1 cellular context compared by ENCODE assay signal in the genomic region with DNA sequence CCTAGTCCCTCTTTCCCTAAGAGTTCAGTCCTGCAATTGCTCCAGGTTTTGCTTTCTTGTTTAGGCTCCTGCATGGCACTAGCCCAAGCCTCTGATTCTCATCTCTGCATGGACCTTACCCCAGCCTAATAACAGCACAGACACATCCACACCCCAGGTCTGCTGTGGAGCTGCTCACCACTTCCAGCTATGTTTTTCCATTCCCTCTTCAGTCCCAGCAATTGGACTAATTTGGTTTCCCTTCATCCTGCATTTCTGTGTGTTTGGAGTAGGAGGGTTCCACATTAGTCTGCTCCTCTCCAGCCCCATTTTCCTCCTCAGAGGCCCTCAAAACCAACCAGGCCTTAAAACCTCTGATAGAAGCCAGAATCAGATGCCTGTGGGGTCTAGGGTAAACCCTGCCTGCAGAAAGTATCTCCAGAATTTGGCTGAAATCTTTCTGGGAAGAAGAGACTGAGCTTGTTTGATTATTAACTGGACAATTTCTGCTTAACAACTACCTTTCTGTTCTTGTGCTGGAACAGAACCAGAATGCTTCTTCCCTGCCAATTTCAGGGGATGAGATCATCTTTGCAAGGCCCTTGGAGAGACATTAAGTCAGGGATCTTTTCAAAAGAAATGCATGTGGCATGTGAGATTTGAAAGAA.
TF ChIP-seq lines count a peak whose summit lies in the region.

No MANE protein-coding gene starts in this region.

TF ChIP-seq in HepG2, 621 proteins besides CTCF, POLR2A, EP300 and RAD21 (continued from another document):
- TF ChIP-seq, protein P1, sequence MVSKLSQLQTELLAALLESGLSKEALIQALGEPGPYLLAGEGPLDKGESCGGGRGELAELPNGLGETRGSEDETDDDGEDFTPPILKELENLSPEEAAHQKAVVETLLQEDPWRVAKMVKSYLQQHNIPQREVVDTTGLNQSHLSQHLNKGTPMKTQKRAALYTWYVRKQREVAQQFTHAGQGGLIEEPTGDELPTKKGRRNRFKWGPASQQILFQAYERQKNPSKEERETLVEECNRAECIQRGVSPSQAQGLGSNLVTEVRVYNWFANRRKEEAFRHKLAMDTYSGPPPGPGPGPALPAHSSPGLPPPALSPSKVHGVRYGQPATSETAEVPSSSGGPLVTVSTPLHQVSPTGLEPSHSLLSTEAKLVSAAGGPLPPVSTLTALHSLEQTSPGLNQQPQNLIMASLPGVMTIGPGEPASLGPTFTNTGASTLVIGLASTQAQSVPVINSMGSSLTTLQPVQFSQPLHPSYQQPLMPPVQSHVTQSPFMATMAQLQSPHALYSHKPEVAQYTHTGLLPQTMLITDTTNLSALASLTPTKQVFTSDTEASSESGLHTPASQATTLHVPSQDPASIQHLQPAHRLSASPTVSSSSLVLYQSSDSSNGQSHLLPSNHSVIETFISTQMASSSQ (IDR thresholded peaks at IDR 0.05; ENCODE audit: low read depth), result 0 out of 2 replicates have a peak, but pooled peaks have one; percentile 13
- TF ChIP-seq, protein P1 (CRISPR knock-in tag; IDR thresholded peaks at IDR 0.05; ENCODE audit: borderline replicate concordance), result peak; percentile 74
- TF ChIP-seq TEAD3 (CRISPR knock-in tag; optimal IDR thresholded peaks at IDR 0.05; ENCODE audit: borderline replicate concordance) (peak; percentile 25), ARNTL (CRISPR knock-in tag; IDR thresholded peaks at IDR 0.05) (0 out of 2 replicates have a peak, but pooled peaks have one; percentile 47), ZSCAN9 (CRISPR knock-in tag; IDR thresholded peaks at IDR 0.05; ENCODE audit: borderline replicate concordance) (0 out of 2 replicates have a peak, but pooled peaks have one; percentile 24), ZMYM3 (CRISPR knock-in tag; IDR thresholded peaks at IDR 0.05) (peak; percentile 37; the same call in 1 of the 2 replicates), ZBTB7B (CRISPR knock-in tag; IDR thresholded peaks at IDR 0.05) (0 out of 2 replicates have a peak, but pooled peaks have one; percentile 15), ZNF703 (CRISPR knock-in tag; IDR thresholded peaks at IDR 0.05; ENCODE audit: borderline replicate concordance) (no peak), FOSL1 (CRISPR knock-in tag; IDR thresholded peaks at IDR 0.05; ENCODE audit: borderline replicate concordance) (no peak), KLF13 (CRISPR knock-in tag; IDR thresholded peaks at IDR 0.05) (no peak), BHLHE40 (IDR thresholded peaks at IDR 0.05; ENCODE audit: low read length) (no peak), RFXAP (CRISPR knock-in tag; IDR thresholded peaks at IDR 0.05; ENCODE audit: borderline replicate concordance) (no peak), ZFX (CRISPR knock-in tag; IDR thresholded peaks at IDR 0.05; ENCODE audit: low read depth) (0 out of 2 replicates have a peak, but pooled peaks have one; percentile 45), HDAC2 (CRISPR knock-in tag; IDR thresholded peaks at IDR 0.05) (0 out of 2 replicates have a peak, but pooled peaks have one; percentile 14), NFIC (IDR thresholded peaks at IDR 0.05; ENCODE audit: low read length) (no peak), ZSCAN31 (CRISPR knock-in tag; IDR thresholded peaks at IDR 0.05; ENCODE audit: low read depth) (0 out of 2 replicates have a peak, but pooled peaks have one; percentile 29), ZNF331 (CRISPR knock-in tag; IDR thresholded peaks at IDR 0.05) (0 out of 2 replicates have a peak, but pooled peaks have one; percentile 7)
- TF ChIP-seq, protein P2, sequence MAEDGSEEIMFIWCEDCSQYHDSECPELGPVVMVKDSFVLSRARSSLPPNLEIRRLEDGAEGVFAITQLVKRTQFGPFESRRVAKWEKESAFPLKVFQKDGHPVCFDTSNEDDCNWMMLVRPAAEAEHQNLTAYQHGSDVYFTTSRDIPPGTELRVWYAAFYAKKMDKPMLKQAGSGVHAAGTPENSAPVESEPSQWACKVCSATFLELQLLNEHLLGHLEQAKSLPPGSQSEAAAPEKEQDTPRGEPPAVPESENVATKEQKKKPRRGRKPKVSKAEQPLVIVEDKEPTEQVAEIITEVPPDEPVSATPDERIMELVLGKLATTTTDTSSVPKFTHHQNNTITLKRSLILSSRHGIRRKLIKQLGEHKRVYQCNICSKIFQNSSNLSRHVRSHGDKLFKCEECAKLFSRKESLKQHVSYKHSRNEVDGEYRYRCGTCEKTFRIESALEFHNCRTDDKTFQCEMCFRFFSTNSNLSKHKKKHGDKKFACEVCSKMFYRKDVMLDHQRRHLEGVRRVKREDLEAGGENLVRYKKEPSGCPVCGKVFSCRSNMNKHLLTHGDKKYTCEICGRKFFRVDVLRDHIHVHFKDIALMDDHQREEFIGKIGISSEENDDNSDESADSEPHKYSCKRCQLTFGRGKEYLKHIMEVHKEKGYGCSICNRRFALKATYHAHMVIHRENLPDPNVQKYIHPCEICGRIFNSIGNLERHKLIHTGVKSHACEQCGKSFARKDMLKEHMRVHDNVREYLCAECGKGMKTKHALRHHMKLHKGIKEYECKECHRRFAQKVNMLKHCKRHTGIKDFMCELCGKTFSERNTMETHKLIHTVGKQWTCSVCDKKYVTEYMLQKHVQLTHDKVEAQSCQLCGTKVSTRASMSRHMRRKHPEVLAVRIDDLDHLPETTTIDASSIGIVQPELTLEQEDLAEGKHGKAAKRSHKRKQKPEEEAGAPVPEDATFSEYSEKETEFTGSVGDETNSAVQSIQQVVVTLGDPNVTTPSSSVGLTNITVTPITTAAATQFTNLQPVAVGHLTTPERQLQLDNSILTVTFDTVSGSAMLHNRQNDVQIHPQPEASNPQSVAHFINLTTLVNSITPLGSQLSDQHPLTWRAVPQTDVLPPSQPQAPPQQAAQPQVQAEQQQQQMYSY (CRISPR knock-in tag; IDR thresholded peaks at IDR 0.05), result peak; percentile 96
- TF ChIP-seq, protein P3, sequence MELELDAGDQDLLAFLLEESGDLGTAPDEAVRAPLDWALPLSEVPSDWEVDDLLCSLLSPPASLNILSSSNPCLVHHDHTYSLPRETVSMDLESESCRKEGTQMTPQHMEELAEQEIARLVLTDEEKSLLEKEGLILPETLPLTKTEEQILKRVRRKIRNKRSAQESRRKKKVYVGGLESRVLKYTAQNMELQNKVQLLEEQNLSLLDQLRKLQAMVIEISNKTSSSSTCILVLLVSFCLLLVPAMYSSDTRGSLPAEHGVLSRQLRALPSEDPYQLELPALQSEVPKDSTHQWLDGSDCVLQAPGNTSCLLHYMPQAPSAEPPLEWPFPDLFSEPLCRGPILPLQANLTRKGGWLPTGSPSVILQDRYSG (CRISPR knock-in tag; IDR thresholded peaks at IDR 0.05), result no peak
- TF ChIP-seq, protein P4, sequence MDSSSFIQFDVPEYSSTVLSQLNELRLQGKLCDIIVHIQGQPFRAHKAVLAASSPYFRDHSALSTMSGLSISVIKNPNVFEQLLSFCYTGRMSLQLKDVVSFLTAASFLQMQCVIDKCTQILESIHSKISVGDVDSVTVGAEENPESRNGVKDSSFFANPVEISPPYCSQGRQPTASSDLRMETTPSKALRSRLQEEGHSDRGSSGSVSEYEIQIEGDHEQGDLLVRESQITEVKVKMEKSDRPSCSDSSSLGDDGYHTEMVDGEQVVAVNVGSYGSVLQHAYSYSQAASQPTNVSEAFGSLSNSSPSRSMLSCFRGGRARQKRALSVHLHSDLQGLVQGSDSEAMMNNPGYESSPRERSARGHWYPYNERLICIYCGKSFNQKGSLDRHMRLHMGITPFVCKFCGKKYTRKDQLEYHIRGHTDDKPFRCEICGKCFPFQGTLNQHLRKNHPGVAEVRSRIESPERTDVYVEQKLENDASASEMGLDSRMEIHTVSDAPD (CRISPR knock-in tag; IDR thresholded peaks at IDR 0.05), result 0 out of 2 replicates have a peak, but pooled peaks have one; percentile 17
- TF ChIP-seq, protein P5, sequence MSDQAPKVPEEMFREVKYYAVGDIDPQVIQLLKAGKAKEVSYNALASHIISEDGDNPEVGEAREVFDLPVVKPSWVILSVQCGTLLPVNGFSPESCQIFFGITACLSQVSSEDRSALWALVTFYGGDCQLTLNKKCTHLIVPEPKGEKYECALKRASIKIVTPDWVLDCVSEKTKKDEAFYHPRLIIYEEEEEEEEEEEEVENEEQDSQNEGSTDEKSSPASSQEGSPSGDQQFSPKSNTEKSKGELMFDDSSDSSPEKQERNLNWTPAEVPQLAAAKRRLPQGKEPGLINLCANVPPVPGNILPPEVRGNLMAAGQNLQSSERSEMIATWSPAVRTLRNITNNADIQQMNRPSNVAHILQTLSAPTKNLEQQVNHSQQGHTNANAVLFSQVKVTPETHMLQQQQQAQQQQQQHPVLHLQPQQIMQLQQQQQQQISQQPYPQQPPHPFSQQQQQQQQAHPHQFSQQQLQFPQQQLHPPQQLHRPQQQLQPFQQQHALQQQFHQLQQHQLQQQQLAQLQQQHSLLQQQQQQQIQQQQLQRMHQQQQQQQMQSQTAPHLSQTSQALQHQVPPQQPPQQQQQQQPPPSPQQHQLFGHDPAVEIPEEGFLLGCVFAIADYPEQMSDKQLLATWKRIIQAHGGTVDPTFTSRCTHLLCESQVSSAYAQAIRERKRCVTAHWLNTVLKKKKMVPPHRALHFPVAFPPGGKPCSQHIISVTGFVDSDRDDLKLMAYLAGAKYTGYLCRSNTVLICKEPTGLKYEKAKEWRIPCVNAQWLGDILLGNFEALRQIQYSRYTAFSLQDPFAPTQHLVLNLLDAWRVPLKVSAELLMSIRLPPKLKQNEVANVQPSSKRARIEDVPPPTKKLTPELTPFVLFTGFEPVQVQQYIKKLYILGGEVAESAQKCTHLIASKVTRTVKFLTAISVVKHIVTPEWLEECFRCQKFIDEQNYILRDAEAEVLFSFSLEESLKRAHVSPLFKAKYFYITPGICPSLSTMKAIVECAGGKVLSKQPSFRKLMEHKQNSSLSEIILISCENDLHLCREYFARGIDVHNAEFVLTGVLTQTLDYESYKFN (CRISPR knock-in tag; conservative IDR thresholded peaks at IDR 0.05), result 0 out of 2 replicates have a peak, but pooled peaks have one; percentile 44
